In genomic region chr20:64119681-64120341, GRCh38 we compare ENCODE assay signal across 1 cellular context.
TF ChIP-seq lines count a peak whose summit lies in the region.

No MANE protein-coding gene starts in this region.

TF ChIP-seq in neural cell, 6 proteins besides CTCF, POLR2A, EP300 and RAD21 (continued from another document):
- TF ChIP-seq MXI1 (conservative IDR thresholded peaks at IDR 0.05; ENCODE audit: poor library complexity, severe bottlenecking) = no peak
- no peak for TF ChIP-seq TAF1 (IDR thresholded peaks at IDR 0.05; ENCODE audit: low read depth)
- TF ChIP-seq SMC3 (conservative IDR thresholded peaks at IDR 0.05; ENCODE audit: poor library complexity) = no peak
